ENCODE assay signal across 17 cellular contexts in the genomic region with DNA sequence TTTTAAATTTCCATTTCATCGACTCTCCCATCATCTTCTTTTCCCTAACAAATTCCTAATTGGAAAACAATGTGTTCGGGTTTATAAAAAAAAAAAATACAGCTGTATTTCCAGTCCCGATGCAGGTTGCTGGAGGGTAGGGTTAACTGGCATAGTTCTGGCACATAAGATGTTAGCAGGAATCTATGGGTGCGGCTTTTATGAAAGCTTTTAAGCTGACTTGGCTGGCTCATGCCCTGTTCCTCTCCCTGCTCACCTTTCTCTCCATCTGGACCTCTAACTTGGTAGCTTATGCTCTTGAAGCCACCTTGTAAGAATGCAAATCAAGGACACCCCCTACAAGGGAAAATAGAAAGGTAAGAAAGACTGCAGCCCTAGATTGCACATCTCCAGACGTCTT. TPM values are rescaled to one million over a fixed set of nuclear protein-coding genes. Genes with fewer than 3 reads are reported as not detected.
"Had no signal": no experiment of that assay in that cellular context is flagged by ENCODE, and none has a peak within 500 bp of the region (broad histone marks: within the 10 kb centered on the region; RNA-seq: fewer than 3 reads in every experiment).

No MANE protein-coding gene starts in this region.

- H3K4me3 ChIP-seq: coronary artery, transverse colon had no signal

- ATAC-seq: activated naive CD8-positive, alpha-beta T cell treated with anti-CD3 and anti-CD28 coated beads, Interleukin-2, amount 50 U/mL, for 24 hours; left cardiac atrium; stimulated activated effector memory CD8-positive, alpha-beta T cell treated with anti-CD3 and anti-CD28 coated beads, Interleukin-12 subunit alpha, Interleukin-12 subunit beta, amount 100 ng/mL, for 72 hours had no signal

- H3K9me3 ChIP-seq: transverse colon had no signal

- H3K27me3 ChIP-seq: transverse colon had no signal

- H3K36me3 ChIP-seq: transverse colon had no signal

- DNase-seq: activated CD4-positive, alpha-beta T cell treated with anti-CD3 and anti-CD28 coated beads, Interleukin-2, amount 10 ng/mL, durations not matched to agents 7 days and 5 days; activated CD4-positive, CD25-positive, alpha-beta regulatory T cell; activated CD8-positive, alpha-beta memory T cell treated with anti-CD3 and anti-CD28 coated beads for 24 hours; activated naive CD4-positive, alpha-beta T cell treated with Interleukin-2 at 50 U/mL for 16 hours; activated naive CD8-positive, alpha-beta T cell treated with anti-CD3 and anti-CD28 coated beads, Interleukin-2, amount 50 U/mL, for 24 hours; caudate nucleus; effector CD8-positive, alpha-beta T cell; hypothalamus; left cardiac atrium; mesendoderm; T-helper 2 cell; transverse colon had no signal

- FAIRE-seq: astrocyte, TTC549 had no signal

RNA-seq across cellular contexts. Expression of a gene that starts 33.2 kb away (rescaled TPM):
- total RNA-seq: activated CD4-positive, alpha-beta T cell treated with anti-CD3 and anti-CD28 coated beads, Interleukin-2, amount 10 ng/mL, durations not matched to agents 7 days and 5 days; osteocyte had no signal
